In genomic region chr4:80125252-80126177, GRCh38 we compare ENCODE assay signal across 8 cellular contexts. TPM values are rescaled to one million over a fixed set of nuclear protein-coding genes. Genes with fewer than 3 reads are reported as not detected.
DNase-seq lines count a peak whose midpoint lies in the region; ATAC-seq, FAIRE-seq and TF ChIP-seq lines count a peak whose summit lies in the region.

No MANE protein-coding gene starts in this region.

- WGBS in GM12878 (ENCODE audit: insufficient coverage, insufficient replicate concordance, low lambda C conversion rate, missing lambda C conversion rate): 59% methylated on average over 4 of the region's 4 CpGs

- H3K4me2 ChIP-seq in GM12878 (ENCODE audit: control insufficient read depth, insufficient read depth): no peak overlapping the region

- H3K27me3 ChIP-seq in A673 (replicated peaks; ENCODE audit: insufficient read depth, low read depth, low read length, poor library complexity) (no peaks in the 10 kb centered on the region), GM12878 (replicated peaks in 1 of 2; ENCODE audit: control insufficient read depth in 2 of 2, insufficient read depth in 2 of 2, low read length in 1 of 2) (no peaks in the 10 kb centered on the region)

- no peak overlapping the region for H3K9ac ChIP-seq in GM12878 (ENCODE audit: control insufficient read depth, insufficient read depth, low read length)

- BruUV-seq in A673 (replicated peaks; lab: Mats Ljungman, UMichigan) (no TSS peak), GM12878 (replicated peaks; lab: Mats Ljungman, UMichigan) (no TSS peak)

- H3K9me3 ChIP-seq in A673 (ENCODE audit: low read depth, low read length, poor library complexity, severe bottlenecking) (no peaks in the 10 kb centered on the region), GM12878 (replicated peaks; ENCODE audit: control insufficient read depth, insufficient read depth, low read length) (no peaks in the 10 kb centered on the region), mucosa of descending colon (no peaks in the 10 kb centered on the region)

- no peak for FAIRE-seq in GM12878 (lab: Jason Lieb, UNC)

- in situ Hi-C loops in GM12878 (cut with MboI): no loop called here

- TF ChIP-seq EP300 in GM12878 (IDR thresholded peaks at IDR 0.05; ENCODE audit: borderline replicate concordance in 1 of 2, control insufficient read depth in 1 of 2, low read depth in 2 of 2, low read length in 2 of 2): no peak

- no peaks in the 10 kb centered on the region for H4K20me1 ChIP-seq in GM12878 (ENCODE audit: control insufficient read depth, insufficient read depth)

- RAD21 ChIA-PET in GM12878 (lab: Charles Lee; ENCODE audit: unreplicated experiment): interaction anchor here (0.6 to 1.9 kb wide), 16 partner anchors 13 to 91 kb away, joined by 3 to 17 read pairs (median 4); partner anchors contain the start of gene ANTXR2

- SMC1A ChIA-PET in GM12878 (lab: Charles Lee; ENCODE audit: uncharacterized antibody, unreplicated experiment): interaction anchor here (0.6 to 4.7 kb wide), 29 partner anchors 15 to 891 kb away, joined by 3 to 43 read pairs (median 4); partner anchors contain the start of gene ANTXR2

- CTCF ChIA-PET in A673 (lab: Charles Lee) (no interaction called here), GM12878 (lab: Yijun Ruan, JAX) (interaction anchor here (0.6 to 4.2 kb wide), 35 partner anchors 9 to 725 kb away, joined by 3 to 63 read pairs (median 6); partner anchors contain the start of gene ANTXR2)

- H2AFZ ChIP-seq in GM12878 (ENCODE audit: control insufficient read depth, low read depth, low read length): no peak overlapping the region

- H3K79me2 ChIP-seq in GM12878 (ENCODE audit: control insufficient read depth, insufficient read depth, low read length): no peaks in the 10 kb centered on the region

- ATAC-seq in HG02981 (IDR thresholded peaks at IDR 0.05; ENCODE audit: unreplicated experiment) (peak; percentile 66), GM12878 (peak; percentile 78), mucosa of descending colon (peak; percentile 77)

- peak; percentile 41 for TF ChIP-seq CTCF in A673 (conservative IDR thresholded peaks at IDR 0.05; ENCODE audit: low read depth, low read length)
- TF ChIP-seq CTCF in GM12864 (IDR thresholded peaks at IDR 0.05; ENCODE audit: low read depth, low read length, missing control alignments): peak; percentile 38
- TF ChIP-seq CTCF in GM12878 (IDR thresholded peaks at IDR 0.05 in 2 of 3, conservative IDR thresholded peaks at IDR 0.05 in 1 of 3; ENCODE audit: control insufficient read depth in 2 of 3, extremely low read depth in 1 of 3, insufficient read depth in 1 of 3, low read depth in 3 of 3, low read length in 3 of 3): peak; percentile 36 to 42 (median 37); a peak in 5 of 6 replicates
- TF ChIP-seq CTCF in mucosa of descending colon (IDR thresholded peaks at IDR 0.05): no peak

- TF ChIP-seq RAD21 in GM12878 (IDR thresholded peaks at IDR 0.05; ENCODE audit: insufficient read depth, low read depth, low read length): peak; percentile 37

- H3K4me1 ChIP-seq in A673 (ENCODE audit: insufficient read depth, low read length, poor library complexity, severe bottlenecking): no peaks in the 10 kb centered on the region
- no peaks in the 10 kb centered on the region for H3K4me1 ChIP-seq in GM12878 (ENCODE audit: control insufficient read depth, insufficient read depth, low read length)
- no peaks in the 10 kb centered on the region for H3K4me1 ChIP-seq in mucosa of descending colon (ENCODE audit: low read depth)

- TF ChIP-seq POLR2A in GM12878 (IDR thresholded peaks at IDR 0.05; ENCODE audit: low read depth, low read length): no peak

- H3K4me3 ChIP-seq in A673 (ENCODE audit: low read depth, low read length, poor library complexity, severe bottlenecking): no peak overlapping the region
- H3K4me3 ChIP-seq in GM12864 (ENCODE audit: low read depth, low read length): no peak overlapping the region
- no peak overlapping the region for H3K4me3 ChIP-seq in GM12878
- no peak overlapping the region for H3K4me3 ChIP-seq in mucosa of descending colon

- H3K27ac ChIP-seq in A673 (ENCODE audit: low read depth, low read length, poor library complexity, severe bottlenecking) (no peak overlapping the region), GM12878 (ENCODE audit: control insufficient read depth, insufficient read depth) (no peak overlapping the region)

- no peaks in the 10 kb centered on the region for H3K36me3 ChIP-seq in A673 (ENCODE audit: insufficient read depth, low read length, poor library complexity, severe bottlenecking)
- no peaks in the 10 kb centered on the region for H3K36me3 ChIP-seq in GM12878 (ENCODE audit: control insufficient read depth in 2 of 2, insufficient read depth in 2 of 2, low read length in 1 of 2)
- H3K36me3 ChIP-seq in mucosa of descending colon (ENCODE audit: low read depth): no peaks in the 10 kb centered on the region

- POLR2A ChIA-PET in A673 (lab: Charles Lee; ENCODE audit: low non-redundant PET) (no interaction called here), GM12878 (lab: Charles Lee) (interaction anchor here (0.5 to 2.4 kb wide), 4 partner anchors 13 to 115 kb away, joined by 3 to 7 read pairs (median 3); no protein-coding TSS in a partner anchor)

- intact Hi-C loops in A673 (cut with micrococcal nuclease; ENCODE audit: unreplicated experiment) (no loop called here), GM12878 (cut with micrococcal nuclease; ENCODE audit: unreplicated experiment) (loop anchor here (1.0 to 5.0 kb wide), 2 partner anchors 59 to 77 kb away; no protein-coding TSS in a partner anchor), mucosa of descending colon (cut with DNase I, micrococcal nuclease) (no loop called here)

- DNase-seq in A673 (ENCODE audit: low spot score): peak; percentile 12
- DNase-seq in GM12864 (ENCODE audit: low read depth): peak; percentile 8
- DNase-seq in SK-N-DZ (ENCODE audit: low spot score): peak; percentile 11
- no peak for DNase-seq in GM12878 (ENCODE audit: low read depth, low spot score)
- DNase-seq in mucosa of descending colon: peak in 1 of 3 donors; percentile 52
- no peak for DNase-seq in NCI-H1436 treated with DMSO at 0.1 percent for 48 hours (lab: John Stamatoyannopoulos, UW)
- DNase-seq in germinal center (ENCODE audit: low spot score): no peak

TF ChIP-seq in GM12878, 131 proteins besides CTCF, POLR2A, EP300 and RAD21 (continues in another document):
- TF ChIP-seq FOS (IDR thresholded peaks at IDR 0.05; ENCODE audit: borderline replicate concordance, extremely low read depth, insufficient read length): no peak
- TF ChIP-seq STAT1 (conservative IDR thresholded peaks at IDR 0.05): no peak
- no peak for TF ChIP-seq TCF3 (IDR thresholded peaks at IDR 0.05; ENCODE audit: borderline replicate concordance, insufficient read depth, low read depth, low read length)
- no peak for TF ChIP-seq POU2F2 (IDR thresholded peaks at IDR 0.05; ENCODE audit: borderline replicate concordance, low read depth, low read length)
- no peak for TF ChIP-seq KDM1A (IDR thresholded peaks at IDR 0.05; ENCODE audit: borderline replicate concordance)
- TF ChIP-seq IRF4 (IDR thresholded peaks at IDR 0.05; ENCODE audit: low read depth, low read length): no peak
- TF ChIP-seq NR2C2 (IDR thresholded peaks at IDR 0.05; ENCODE audit: borderline replicate concordance, control insufficient read depth, insufficient read length, low read depth): no peak
- TF ChIP-seq HCFC1 (IDR thresholded peaks at IDR 0.05; ENCODE audit: low read length): no peak
- peak; percentile 44; the same call in 1 of the 2 replicates for TF ChIP-seq SMC3 (IDR thresholded peaks at IDR 0.05; ENCODE audit: borderline replicate concordance, low read length)
- 0 out of 2 replicates have a peak, but pooled peaks have one; percentile 10 for TF ChIP-seq MEF2A (IDR thresholded peaks at IDR 0.05; ENCODE audit: insufficient read depth, low read depth, low read length)
- TF ChIP-seq MYB (IDR thresholded peaks at IDR 0.05; ENCODE audit: borderline replicate concordance, low read depth, low read length): no peak
- TF ChIP-seq RUNX3 (IDR thresholded peaks at IDR 0.05; ENCODE audit: low read length): peak; percentile 71; the same call in 1 of the 2 replicates
- no peak for TF ChIP-seq WRNIP1 (IDR thresholded peaks at IDR 0.05; ENCODE audit: borderline replicate concordance, low read depth, low read length)
- TF ChIP-seq ETV6 (conservative IDR thresholded peaks at IDR 0.05 in 1 of 2, IDR thresholded peaks at IDR 0.05 in 1 of 2; ENCODE audit: borderline replicate concordance in 1 of 2, low read depth in 1 of 2): 0 out of 4 replicates have a peak, but pooled peaks of 1 of the 2 experiments have one; percentile 31
- TF ChIP-seq EGR1 (IDR thresholded peaks at IDR 0.05; ENCODE audit: borderline replicate concordance in 1 of 2, low read depth in 2 of 2, low read length in 2 of 2): no peak

RNA-seq across cellular contexts. Expression of gene ANTXR2, which starts 52.5 kb away (rescaled TPM):
- total RNA-seq in A673 (2021): 7.0 and 8.0 TPM in 2 replicates
- polyA plus RNA-seq in SK-N-DZ (2014; cell fraction: cytosol; rRNA removed): 41.0 and 45.3 TPM in 2 replicates
- 11.3 and 18.4 TPM in 2 replicates for polyA plus RNA-seq in SK-N-DZ (2014; cell fraction: nucleus; rRNA removed)
- total RNA-seq in GM12878 (2013; cell fraction: nucleolus; rRNA removed): 27.5 and 36.1 TPM in 2 replicates
- 4.7 TPM in 2 replicates for total RNA-seq in GM12878 (2014; rRNA removed)
- total RNA-seq in GM12878 (2014; rRNA removed; fragmentation: Illumina TruSeq; extraction: Trizol): 5.9 and 7.7 TPM in 2 replicates
- total RNA-seq in GM12878 (2021): 7.7 and 8.9 TPM in 2 replicates
- 2.2 TPM for polyA plus RNA-seq in GM12878 (2011; ENCODE audit: low read depth)
- 5.6 and 9.8 TPM in 2 replicates for polyA plus RNA-seq in GM12878 (2011; rRNA removed)
- polyA plus RNA-seq in GM12878 (2011; cell fraction: cytosol; rRNA removed): 2.1 and 2.2 TPM in 2 replicates
- 4.7 and 4.8 TPM in 2 replicates for polyA plus RNA-seq in GM12878 (2011; cell fraction: nucleus; rRNA removed)
- 4.4 TPM in 2 replicates for polyA plus RNA-seq in GM12878 (2012)
- 8.3 and 9.6 TPM in 2 replicates for polyA plus RNA-seq in GM12878 (2014; fragmentation: Illumina TruSeq; extraction: Trizol)
- polyA plus RNA-seq in GM12878 (2014; fragmentation: Nextera tagmentation; extraction: Ambion mirVana): 1 to 10 TPM; 1.4 to 1.5 TPM
- polyA plus RNA-seq in GM12878 (2014; rRNA removed): 3.3 and 5.4 TPM in 2 replicates
- 1 to 10 TPM; 8.1 to 8.6 TPM for polyA plus RNA-seq in GM12878 (2016; fragmentation: Nextera tagmentation; extraction: Ambion mirVana)
- 7.8 and 8.3 TPM in 2 replicates for polyA minus RNA-seq in GM12878 (2011; rRNA and poly(A)+ RNA removed)
- polyA minus RNA-seq in GM12878 (2011; cell fraction: cytosol; rRNA and poly(A)+ RNA removed): 2.0 and 2.4 TPM in 2 replicates
- 7.7 and 13.9 TPM in 2 replicates for polyA minus RNA-seq in GM12878 (2011; cell fraction: nucleus; rRNA and poly(A)+ RNA removed)
- 100 to 1,000 TPM in 2 of 3 donors, 10 to 100 TPM in 1; 83.2 to 276 (median 120) TPM for total RNA-seq in mucosa of descending colon

Comparison
In these comparisons a context has a peak if more than half of its experiments do, and no peak if none do; other contexts are left out.
1. DNase-seq: peak in A673 (single experiment), GM12864 (single experiment) and SK-N-DZ (single experiment); none in GM12878 (single experiment), NCI-H1436 treated with DMSO at 0.1 percent for 48 hours (single experiment) and germinal center (single experiment).
2. Peak in every context shown above with its lines, with median percentiles within 50 percentile points of each other: ATAC-seq.